ENCODE assay signal across 9 cellular contexts in genomic region chr5:132489051-132489770, GRCh38. TPM values are rescaled to one million over a fixed set of nuclear protein-coding genes. Genes with fewer than 3 reads are reported as not detected.
DNase-seq lines count a peak whose midpoint lies in the region; ATAC-seq and TF ChIP-seq lines count a peak whose summit lies in the region.
"Had no signal": no experiment of that assay in that cellular context is flagged by ENCODE, and none has a peak within 500 bp of the region (broad histone marks: within the 10 kb centered on the region; RNA-seq: fewer than 3 reads in every experiment).

No MANE protein-coding gene starts in this region.

- H3K36me3 ChIP-seq in DOHH2 (ENCODE audit: control insufficient read depth, low read length) (peaks cover 33% of the 10 kb centered on the region), Panc1 (ENCODE audit: control insufficient read depth, insufficient read depth, low read length) (no peaks in the 10 kb centered on the region; the same call in 1 of the 2 replicates), neutrophil (peaks cover 55% of the 10 kb centered on the region)

- DNase-seq in Panc1 (ENCODE audit: low read depth, low spot score): no peak
- DNase-seq in dorsolateral prefrontal cortex: peak in 3 of 10 donors; percentile 7 to 34 (median 24)
- DNase-seq in effector CD4-positive, alpha-beta T cell: no peak

- in situ Hi-C loops in Panc1 (cut with HindIII; ENCODE audit: low pct_unique_long_range_greater_than_20kb, low sequenced_read_pairs): loop anchor here (25.0 kb wide), 1 partner anchor 102 kb away; no protein-coding TSS in a partner anchor

- H3K4me1 ChIP-seq in DOHH2 (ENCODE audit: control insufficient read depth, low read length) (peaks cover 41% of the 10 kb centered on the region), Panc1 (ENCODE audit: control insufficient read depth, insufficient read depth, low read length) (peaks cover 16% of the 10 kb centered on the region), neutrophil (ENCODE audit: control insufficient read depth in 1 of 2, insufficient read depth in 1 of 2, low read depth in 1 of 2, low read length in 1 of 2) (peaks cover 78 to 82% of the 10 kb centered on the region in 2 experiments)

- H3K27ac ChIP-seq in DOHH2 (ENCODE audit: low read depth, low read length): no peak overlapping the region
- peak overlapping the region; percentile 77 for H3K27ac ChIP-seq in Panc1 (ENCODE audit: low read length)
- H3K27ac ChIP-seq in dorsolateral prefrontal cortex: peak overlapping the region in 36 of 59 donors; percentile 1 to 97 (median 93)
- H3K27ac ChIP-seq in neutrophil: peak overlapping the region; percentile 100

- H3K4me3 ChIP-seq in DOHH2 (ENCODE audit: low read length) (peak overlapping the region; percentile 89), Panc1 (ENCODE audit: low read depth in 2 of 2, low read length in 2 of 2) (peak overlapping the region; percentile 83 to 88), dorsolateral prefrontal cortex (peak overlapping the region; percentile 58 to 92 (median 81)), neutrophil (ENCODE audit: low read depth in 1 of 2, low read length in 1 of 2) (peak overlapping the region; percentile 99)

- CTCF ChIA-PET in Panc1 (lab: Charles Lee): interaction anchor here (0.9 kb wide), 1 partner anchor 17 kb away, joined by 3 read pairs; no protein-coding TSS in a partner anchor

- POLR2A ChIA-PET in Panc1 (lab: Charles Lee): interaction anchor here (1.1 kb wide), 1 partner anchor 14 kb away, joined by 3 read pairs; no protein-coding TSS in a partner anchor

- peaks cover 17% of the 10 kb centered on the region for H3F3A ChIP-seq in DOHH2 (ENCODE audit: control insufficient read depth, insufficient read depth)

- intact Hi-C loops in Panc1 (cut with micrococcal nuclease; ENCODE audit: unreplicated experiment): no loop called here
- intact Hi-C loops in dorsolateral prefrontal cortex (cut with DNase I): no loop called here

- H3K9me3 ChIP-seq in DOHH2 (ENCODE audit: control insufficient read depth, insufficient read depth, low read length) (no peaks in the 10 kb centered on the region), Panc1 (ENCODE audit: control insufficient read depth, insufficient read depth, low read depth, low read length) (no peaks in the 10 kb centered on the region), neutrophil (peaks cover 3% of the 10 kb centered on the region)

- no peaks in the 10 kb centered on the region for H3K9me2 ChIP-seq in DOHH2 (replicated peaks; ENCODE audit: control insufficient read depth, low read length)

- peak overlapping the region; percentile 95 for H3K4me2 ChIP-seq in DOHH2 (ENCODE audit: low read length)

- peaks cover 16% of the 10 kb centered on the region for H3K79me2 ChIP-seq in DOHH2 (ENCODE audit: control insufficient read depth, low read length)

- BruUV-seq in Panc1 (replicated peaks; lab: Mats Ljungman, UMichigan): no TSS peak

- H4K20me1 ChIP-seq in DOHH2 (ENCODE audit: control insufficient read depth, insufficient read depth, low read depth, low read length): peaks cover 16% of the 10 kb centered on the region

- no peak for ATAC-seq in Panc1
- ATAC-seq in HG02763 (IDR thresholded peaks at IDR 0.05; ENCODE audit: unreplicated experiment): no peak
- ATAC-seq in HG03460 (IDR thresholded peaks at IDR 0.05; ENCODE audit: unreplicated experiment): no peak
- no peak for ATAC-seq in GM21390 (IDR thresholded peaks at IDR 0.05; ENCODE audit: unreplicated experiment)

- peaks cover 33% of the 10 kb centered on the region for H3K27me3 ChIP-seq in DOHH2 (ENCODE audit: control insufficient read depth, low read length)
- H3K27me3 ChIP-seq in Panc1 (ENCODE audit: control insufficient read depth, insufficient read depth, low read length): no peaks in the 10 kb centered on the region
- no peaks in the 10 kb centered on the region for H3K27me3 ChIP-seq in dorsolateral prefrontal cortex
- no peaks in the 10 kb centered on the region for H3K27me3 ChIP-seq in neutrophil

- TF ChIP-seq CTCF in DOHH2 (IDR thresholded peaks at IDR 0.05; ENCODE audit: low read depth, low read length, poor library complexity, severe bottlenecking) (no peak), Panc1 (IDR thresholded peaks at IDR 0.05) (no peak), dorsolateral prefrontal cortex (IDR thresholded peaks at IDR 0.05 in 54 of 56, conservative IDR thresholded peaks at IDR 0.05 in 2 of 56; ENCODE audit: low read depth in 1 of 56, partially characterized antibody in 56 of 56) (no peak), neutrophil (IDR thresholded peaks at IDR 0.05) (peak; percentile 8)

RNA-seq across cellular contexts. Expression of gene IRF1, which starts 1.4 kb away (rescaled TPM):
- total RNA-seq in Panc1 (2021; ENCODE audit: unreplicated experiment): 48.9 TPM
- 46.4 TPM for polyA plus RNA-seq in Panc1 (2012; ENCODE audit: insufficient read length)
- total RNA-seq in dorsolateral prefrontal cortex: 10 to 100 TPM in 39 of 120 experiments, 1 to 10 TPM in 81; 2.5 to 38.3 (median 8.3) TPM

RNA-seq across cellular contexts. Expression of gene IL5, which starts 54.1 kb away (rescaled TPM):
- total RNA-seq in Panc1 (2021; ENCODE audit: unreplicated experiment) (not detected), dorsolateral prefrontal cortex (not detected)
- polyA plus RNA-seq in Panc1 (2012; ENCODE audit: insufficient read length): not detected
- total RNA-seq: myocyte had no signal
